ENCODE assay signal across 13 cellular contexts in the genomic region with DNA sequence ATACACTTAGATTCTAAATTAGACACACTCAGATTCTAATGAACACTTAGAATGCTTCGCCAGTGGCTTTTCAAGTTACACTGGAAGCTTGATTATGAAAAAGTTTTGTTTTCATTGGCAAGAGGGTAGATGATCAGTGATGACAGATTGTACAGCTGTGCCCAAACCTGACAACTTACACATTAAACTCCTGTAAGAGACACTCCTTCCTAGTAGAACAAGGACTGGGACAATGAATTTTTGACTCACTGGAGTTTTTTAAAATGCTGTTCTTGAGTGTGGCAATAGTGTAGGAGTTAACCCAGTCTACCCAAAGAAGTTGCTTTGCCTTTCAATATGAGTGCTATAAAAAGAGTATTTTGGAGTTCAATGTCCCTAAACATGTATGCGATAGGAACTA.
DNase-seq lines count a peak whose midpoint lies in the region; ATAC-seq and TF ChIP-seq lines count a peak whose summit lies in the region.
"Had no signal": no experiment of that assay in that cellular context is flagged by ENCODE, and none has a peak within 500 bp of the region (broad histone marks: within the 10 kb centered on the region; RNA-seq: fewer than 3 reads in every experiment).

No MANE protein-coding gene starts in this region.

- H3K4me1 ChIP-seq in RWPE2 (ENCODE audit: insufficient read depth, poor library complexity, severe bottlenecking), result peaks cover 36% of the 10 kb centered on the region
- H3K4me1 ChIP-seq in esophagus muscularis mucosa, result peaks cover 0 to 28% (median 11%) of the 10 kb centered on the region in 4 donors
- peaks cover 0 to 27% of the 10 kb centered on the region in 2 donors for H3K4me1 ChIP-seq in left lung
- H3K4me1 ChIP-seq: colonic mucosa had no signal

- no peak for TF ChIP-seq EP300 in esophagus muscularis mucosa (IDR thresholded peaks at IDR 0.05)

- TF ChIP-seq POLR2A in esophagus muscularis mucosa (IDR thresholded peaks at IDR 0.05; ENCODE audit: low read depth), result no peak

- intact Hi-C loops in esophagus muscularis mucosa (cut with DNase I), result no loop called here
- intact Hi-C loops in left lung (cut with DNase I), result no loop called here

- H3K27ac ChIP-seq in RWPE2 (ENCODE audit: poor library complexity, severe bottlenecking) (peak overlapping the region; percentile 81), esophagus muscularis mucosa (replicated peaks in 1 of 4) (peak overlapping the region; percentile 0 to 58 (median 39)), left lung (no peak overlapping the region)
- H3K27ac ChIP-seq: colonic mucosa, upper lobe of left lung had no signal

- WGBS in esophagus muscularis mucosa, result 62% methylated on average over 2 of the region's 2 CpGs

- peak; percentile 76 for ATAC-seq in RWPE2 (ENCODE audit: low read depth)
- peak; percentile 12 for ATAC-seq in left lung
- no peak for ATAC-seq in HG03442 (IDR thresholded peaks at IDR 0.05; ENCODE audit: unreplicated experiment)

- no peaks in the 10 kb centered on the region for H3K36me3 ChIP-seq in RWPE2 (ENCODE audit: low read depth)
- H3K36me3 ChIP-seq in esophagus muscularis mucosa, result no peaks in the 10 kb centered on the region
- no peaks in the 10 kb centered on the region for H3K36me3 ChIP-seq in left lung
- H3K36me3 ChIP-seq: colonic mucosa, upper lobe of left lung had no signal

- no peak overlapping the region for H3K4me3 ChIP-seq in RWPE2 (ENCODE audit: severe bottlenecking)
- H3K4me3 ChIP-seq in esophagus muscularis mucosa, result no peak overlapping the region
- H3K4me3 ChIP-seq in left lung, result no peak overlapping the region
- H3K4me3 ChIP-seq: colonic mucosa, upper lobe of left lung had no signal

- H3K9me3 ChIP-seq in RWPE2 (ENCODE audit: severe bottlenecking) (no peaks in the 10 kb centered on the region), esophagus muscularis mucosa (no peaks in the 10 kb centered on the region), left lung (no peaks in the 10 kb centered on the region)
- H3K9me3 ChIP-seq: colonic mucosa, upper lobe of left lung had no signal

- TF ChIP-seq CTCF in RWPE2 (IDR thresholded peaks at IDR 0.05; ENCODE audit: poor library complexity, severe bottlenecking), result no peak
- TF ChIP-seq CTCF in esophagus muscularis mucosa (IDR thresholded peaks at IDR 0.05), result no peak
- TF ChIP-seq CTCF in left lung (IDR thresholded peaks at IDR 0.05), result no peak

- no peaks in the 10 kb centered on the region for H3K27me3 ChIP-seq in RWPE2 (ENCODE audit: insufficient read depth, poor library complexity, severe bottlenecking)
- no peaks in the 10 kb centered on the region for H3K27me3 ChIP-seq in esophagus muscularis mucosa
- no peaks in the 10 kb centered on the region for H3K27me3 ChIP-seq in left lung
- H3K27me3 ChIP-seq: colonic mucosa, upper lobe of left lung had no signal

- peak; percentile 37 for DNase-seq in GM03348 (ENCODE audit: low spot score)
- no peak for DNase-seq in RWPE2 (ENCODE audit: low spot score)
- DNase-seq in esophagus muscularis mucosa (ENCODE audit: extremely low spot score), result no peak
- DNase-seq in left lung, result no peak
- DNase-seq in KG1 (lab: John Stamatoyannopoulos, UW), result no peak
- DNase-seq in RPMI8226, result no peak
- DNase-seq in iPS-NIHi11 (ENCODE audit: low spot score), result no peak
- DNase-seq: activated B cell treated with CpG ODN at 0.5 μM for 24 hours, colonic mucosa, naive B cell, NCI-H1105, upper lobe of left lung had no signal

Comparison
In these comparisons a context has a peak if more than half of its experiments do, and no peak if none do; other contexts are left out.
1. H3K27ac ChIP-seq: peak in RWPE2 (single experiment) and esophagus muscularis mucosa (4 of 4); none in left lung (0 of 2).